ENCODE assay signal across 35 cellular contexts in the genomic region with DNA sequence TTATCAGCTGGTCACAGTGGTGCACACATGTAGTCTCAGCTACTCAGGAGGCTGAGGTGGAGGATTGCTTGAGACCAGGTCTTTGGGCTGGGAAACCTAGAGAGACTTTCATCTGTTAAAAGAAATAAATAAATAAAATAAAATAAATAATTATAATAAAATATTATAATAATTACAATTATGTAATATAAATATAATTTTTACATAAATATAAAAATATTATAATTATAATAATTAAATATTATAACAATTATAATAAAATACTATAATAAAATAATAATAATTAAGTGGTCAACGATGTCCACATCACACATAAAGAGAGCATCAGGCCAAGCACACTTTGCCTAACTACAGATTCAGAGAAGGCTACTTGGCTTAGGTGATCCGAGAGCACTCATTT. TPM values are rescaled to one million over a fixed set of nuclear protein-coding genes. Genes with fewer than 3 reads are reported as not detected.
"Had no signal": no experiment of that assay in that cellular context is flagged by ENCODE, and none has a peak within 500 bp of the region (broad histone marks: within the 10 kb centered on the region; RNA-seq: fewer than 3 reads in every experiment).

No MANE protein-coding gene starts in this region.

- H3K27ac ChIP-seq: ascending aorta, breast epithelium, cardiac muscle cell, coronary artery, dorsolateral prefrontal cortex, epithelial cell of prostate, gastroesophageal sphincter, heart right ventricle had no signal

- H3K9me3 ChIP-seq: ascending aorta, breast epithelium, esophagus squamous epithelium, gastroesophageal sphincter, heart right ventricle had no signal

- H3K4me3 Mint-ChIP-seq: activated CD4-positive, alpha-beta memory T cell treated with anti-CD3 and anti-CD28 coated beads, Interleukin-2, amount 10 ng/mL, durations not matched to agents 7 days and 5 days; activated CD4-positive, alpha-beta T cell treated with anti-CD3 and anti-CD28 coated beads, Interleukin-2, amount 10 ng/mL, durations not matched to agents 7 days and 5 days; activated naive CD4-positive, alpha-beta T cell treated with anti-CD3 and anti-CD28 coated beads, Interleukin-2, amount 10 ng/mL, durations not matched to agents 7 days and 5 days; activated naive CD8-positive, alpha-beta T cell treated with anti-CD3 and anti-CD28 coated beads, Interleukin-2, amount 10 ng/mL, durations not matched to agents 7 days and 5 days; activated T-cell treated with anti-CD3 and anti-CD28 coated beads, Interleukin-2, amount 50 U/mL, for 24 hours; activated T-cell treated with anti-CD3 and anti-CD28 coated beads, Interleukin-2, amount 50 U/mL, for 72 hours; brain; dendritic cell treated with granulocyte-macrophage colony-stimulating factor and Interleukin-4, amounts not matched to agents 40 ng/mL and 50 ng/mL, for 4 days; effector memory CD8-positive, alpha-beta T cell; T-cell; T-helper 1 cell treated with Interleukin-12 subunit alpha and Interleukin-12 subunit beta and Interleukin-4 antibody, amounts not matched to agents 30 μg/mL and 1 μg/mL, for 36 hours; T-helper 2 cell treated with Interferon-gamma antibody and Interleukin-4, amounts not matched to agents 5 μg/mL and 100 μg/mL, for 36 hours had no signal

- H3K4me3 ChIP-seq: ascending aorta, breast epithelium, cardiac muscle cell, coronary artery, dorsolateral prefrontal cortex, esophagus squamous epithelium, gastroesophageal sphincter, heart right ventricle had no signal

- H3K4me1 Mint-ChIP-seq: activated CD4-positive, alpha-beta memory T cell treated with anti-CD3 and anti-CD28 coated beads, Interleukin-2, amount 10 ng/mL, durations not matched to agents 7 days and 5 days; activated naive CD4-positive, alpha-beta T cell treated with anti-CD3 and anti-CD28 coated beads, Interleukin-2, amount 10 ng/mL, durations not matched to agents 7 days and 5 days; activated naive CD8-positive, alpha-beta T cell treated with anti-CD3 and anti-CD28 coated beads, Interleukin-2, amount 10 ng/mL, durations not matched to agents 7 days and 5 days; brain had no signal

- H3K27me3 Mint-ChIP-seq: activated CD4-positive, alpha-beta memory T cell treated with anti-CD3 and anti-CD28 coated beads, Interleukin-2, amount 10 ng/mL, durations not matched to agents 7 days and 5 days; activated CD4-positive, alpha-beta T cell treated with anti-CD3 and anti-CD28 coated beads, Interleukin-2, amount 10 ng/mL, durations not matched to agents 7 days and 5 days; activated naive CD4-positive, alpha-beta T cell treated with anti-CD3 and anti-CD28 coated beads, Interleukin-2, amount 10 ng/mL, durations not matched to agents 7 days and 5 days; activated naive CD8-positive, alpha-beta T cell treated with anti-CD3 and anti-CD28 coated beads, Interleukin-2, amount 10 ng/mL, durations not matched to agents 7 days and 5 days; activated T-cell treated with anti-CD3 and anti-CD28 coated beads, Interleukin-2, amount 50 U/mL, for 24 hours; brain; dendritic cell treated with granulocyte-macrophage colony-stimulating factor and Interleukin-4, amounts not matched to agents 40 ng/mL and 50 ng/mL, for 4 days; effector memory CD8-positive, alpha-beta T cell; T-cell had no signal

- H3K36me3 ChIP-seq: breast epithelium had no signal

- FAIRE-seq: endothelial cell of umbilical vein had no signal

- H3K27me3 ChIP-seq: ascending aorta, breast epithelium, cardiac muscle cell, dorsolateral prefrontal cortex, esophagus squamous epithelium, gastroesophageal sphincter, heart right ventricle had no signal

- DNase-seq: activated CD4-positive, alpha-beta memory T cell treated with anti-CD3 and anti-CD28 coated beads, Interleukin-2, amount 10 ng/mL, durations not matched to agents 7 days and 5 days; activated CD4-positive, alpha-beta T cell treated with anti-CD3 and anti-CD28 coated beads for 1 hour; activated CD4-positive, alpha-beta T cell treated with anti-CD3 and anti-CD28 coated beads for 4 hours; activated CD4-positive, alpha-beta T cell treated with anti-CD3 and anti-CD28 coated beads, Interleukin-2, amount 10 ng/mL, durations not matched to agents 7 days and 5 days; activated CD4-positive, alpha-beta T cell treated with anti-CD3 and anti-CD28 coated beads, Interleukin-2, amount 50 U/mL, for 4 hours; activated CD8-positive, alpha-beta memory T cell treated with anti-CD3 and anti-CD28 coated beads, Interleukin-2, amount 50 U/mL, for 48 hours; activated gamma-delta T cell; activated naive CD4-positive, alpha-beta T cell; activated naive CD4-positive, alpha-beta T cell treated with anti-CD3 and anti-CD28 coated beads, Interleukin-2, amount 10 ng/mL, durations not matched to agents 7 days and 5 days; activated naive CD8-positive, alpha-beta T cell treated with anti-CD3 and anti-CD28 coated beads, Interleukin-2, amount 10 ng/mL, durations not matched to agents 7 days and 5 days; activated T-cell treated with anti-CD3 and anti-CD28 coated beads for 4 hours; activated T-cell treated with anti-CD3 and anti-CD28 coated beads, Interleukin-2, amount 50 U/mL, for 24 hours; activated T-cell treated with anti-CD3 and anti-CD28 coated beads, Interleukin-2, amount 50 U/mL, for 72 hours; central memory CD4-positive, alpha-beta T cell; cerebellar nuclear complex; dorsolateral prefrontal cortex; effector CD4-positive, alpha-beta T cell; effector memory CD8-positive, alpha-beta T cell; esophagus squamous epithelium; foreskin melanocyte; heart right ventricle; T-cell; T1000 had no signal

- ATAC-seq: activated naive CD4-positive, alpha-beta T cell treated with anti-CD3 and anti-CD28 coated beads, Interleukin-2, amount 50 U/mL, for 72 hours; activated T-cell treated with anti-CD3 and anti-CD28 coated beads, Interleukin-2, amount 50 U/mL, for 72 hours; effector memory CD8-positive, alpha-beta T cell; gastroesophageal sphincter; heart right ventricle; T-cell had no signal

- H3K4me1 ChIP-seq: ascending aorta, breast epithelium had no signal

- H3K27ac Mint-ChIP-seq: activated CD4-positive, alpha-beta memory T cell treated with anti-CD3 and anti-CD28 coated beads, Interleukin-2, amount 10 ng/mL, durations not matched to agents 7 days and 5 days; activated CD4-positive, alpha-beta T cell treated with anti-CD3 and anti-CD28 coated beads, Interleukin-2, amount 10 ng/mL, durations not matched to agents 7 days and 5 days; activated naive CD4-positive, alpha-beta T cell treated with anti-CD3 and anti-CD28 coated beads, Interleukin-2, amount 10 ng/mL, durations not matched to agents 7 days and 5 days; activated naive CD4-positive, alpha-beta T cell treated with anti-CD3 and anti-CD28 coated beads, Interleukin-2, amount 50 U/mL, for 72 hours; activated naive CD8-positive, alpha-beta T cell treated with anti-CD3 and anti-CD28 coated beads, Interleukin-2, amount 10 ng/mL, durations not matched to agents 7 days and 5 days; activated T-cell treated with anti-CD3 and anti-CD28 coated beads, Interleukin-2, amount 50 U/mL, for 24 hours; activated T-cell treated with anti-CD3 and anti-CD28 coated beads, Interleukin-2, amount 50 U/mL, for 72 hours; brain; dendritic cell treated with granulocyte-macrophage colony-stimulating factor and Interleukin-4, amounts not matched to agents 40 ng/mL and 50 ng/mL, for 4 days; effector memory CD8-positive, alpha-beta T cell; T-cell; T-helper 1 cell treated with Interleukin-12 subunit alpha and Interleukin-12 subunit beta and Interleukin-4 antibody, amounts not matched to agents 30 μg/mL and 1 μg/mL, for 36 hours; T-helper 2 cell treated with Interferon-gamma antibody and Interleukin-4, amounts not matched to agents 5 μg/mL and 100 μg/mL, for 36 hours had no signal

RNA-seq across cellular contexts. Expression of a gene that starts 53.6 kb away (rescaled TPM):
- total RNA-seq: activated CD4-positive, alpha-beta memory T cell treated with anti-CD3 and anti-CD28 coated beads, Interleukin-2, amount 10 ng/mL, durations not matched to agents 7 days and 5 days; activated CD4-positive, alpha-beta T cell treated with anti-CD3 and anti-CD28 coated beads, Interleukin-2, amount 10 ng/mL, durations not matched to agents 7 days and 5 days had no signal
